Comparison of ENCODE assay signal across 1 cellular context in the genomic region with DNA sequence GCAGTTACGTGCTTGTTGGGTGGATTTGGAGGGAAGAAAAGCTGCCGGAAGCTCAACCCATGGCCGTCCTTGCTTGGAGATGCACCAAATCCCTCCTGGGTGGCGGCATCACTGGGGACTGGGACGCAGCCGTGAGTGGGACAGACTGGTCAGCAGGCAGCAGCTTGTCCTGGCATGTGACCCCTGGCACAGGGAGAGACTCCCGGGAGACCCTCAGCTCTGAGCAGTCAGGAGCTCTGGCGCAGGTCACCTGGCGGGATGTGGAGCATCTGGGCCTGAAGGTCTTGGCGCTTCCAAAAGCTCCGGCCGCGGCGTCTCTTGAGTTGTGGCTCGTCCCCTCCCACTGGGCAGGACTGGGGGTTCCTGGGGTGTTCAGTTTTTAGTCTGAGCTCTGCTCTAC.
TF ChIP-seq lines count a peak whose summit lies in the region.

No MANE protein-coding gene starts in this region.

TF ChIP-seq in GM23338, 12 proteins besides CTCF, POLR2A, EP300 and RAD21:
- TF ChIP-seq ZNF331 (CRISPR knock-in tag; IDR thresholded peaks at IDR 0.05; ENCODE audit: low read depth) (no peak), NANOG (IDR thresholded peaks at IDR 0.05; ENCODE audit: borderline replicate concordance) (no peak), STAT1 (IDR thresholded peaks at IDR 0.05; ENCODE audit: unreplicated experiment) (no peak), JUNB (IDR thresholded peaks at IDR 0.05; ENCODE audit: unreplicated experiment) (no peak), POLR2AphosphoS5 (IDR thresholded peaks at IDR 0.05; ENCODE audit: low read depth) (no peak), ZNF114 (CRISPR knock-in tag; IDR thresholded peaks at IDR 0.05) (no peak), EZH2phosphoT487 (IDR thresholded peaks at IDR 0.05; ENCODE audit: unreplicated experiment) (no peak), CREB1 (CRISPR knock-in tag; IDR thresholded peaks at IDR 0.05; ENCODE audit: low read depth) (no peak), EZH2 (IDR thresholded peaks at IDR 0.05; ENCODE audit: low read depth, unreplicated experiment) (no peak)
- TF ChIP-seq, protein P1, sequence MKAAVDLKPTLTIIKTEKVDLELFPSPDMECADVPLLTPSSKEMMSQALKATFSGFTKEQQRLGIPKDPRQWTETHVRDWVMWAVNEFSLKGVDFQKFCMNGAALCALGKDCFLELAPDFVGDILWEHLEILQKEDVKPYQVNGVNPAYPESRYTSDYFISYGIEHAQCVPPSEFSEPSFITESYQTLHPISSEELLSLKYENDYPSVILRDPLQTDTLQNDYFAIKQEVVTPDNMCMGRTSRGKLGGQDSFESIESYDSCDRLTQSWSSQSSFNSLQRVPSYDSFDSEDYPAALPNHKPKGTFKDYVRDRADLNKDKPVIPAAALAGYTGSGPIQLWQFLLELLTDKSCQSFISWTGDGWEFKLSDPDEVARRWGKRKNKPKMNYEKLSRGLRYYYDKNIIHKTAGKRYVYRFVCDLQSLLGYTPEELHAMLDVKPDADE (IDR thresholded peaks at IDR 0.05): no peak
- TF ChIP-seq, protein P2, sequence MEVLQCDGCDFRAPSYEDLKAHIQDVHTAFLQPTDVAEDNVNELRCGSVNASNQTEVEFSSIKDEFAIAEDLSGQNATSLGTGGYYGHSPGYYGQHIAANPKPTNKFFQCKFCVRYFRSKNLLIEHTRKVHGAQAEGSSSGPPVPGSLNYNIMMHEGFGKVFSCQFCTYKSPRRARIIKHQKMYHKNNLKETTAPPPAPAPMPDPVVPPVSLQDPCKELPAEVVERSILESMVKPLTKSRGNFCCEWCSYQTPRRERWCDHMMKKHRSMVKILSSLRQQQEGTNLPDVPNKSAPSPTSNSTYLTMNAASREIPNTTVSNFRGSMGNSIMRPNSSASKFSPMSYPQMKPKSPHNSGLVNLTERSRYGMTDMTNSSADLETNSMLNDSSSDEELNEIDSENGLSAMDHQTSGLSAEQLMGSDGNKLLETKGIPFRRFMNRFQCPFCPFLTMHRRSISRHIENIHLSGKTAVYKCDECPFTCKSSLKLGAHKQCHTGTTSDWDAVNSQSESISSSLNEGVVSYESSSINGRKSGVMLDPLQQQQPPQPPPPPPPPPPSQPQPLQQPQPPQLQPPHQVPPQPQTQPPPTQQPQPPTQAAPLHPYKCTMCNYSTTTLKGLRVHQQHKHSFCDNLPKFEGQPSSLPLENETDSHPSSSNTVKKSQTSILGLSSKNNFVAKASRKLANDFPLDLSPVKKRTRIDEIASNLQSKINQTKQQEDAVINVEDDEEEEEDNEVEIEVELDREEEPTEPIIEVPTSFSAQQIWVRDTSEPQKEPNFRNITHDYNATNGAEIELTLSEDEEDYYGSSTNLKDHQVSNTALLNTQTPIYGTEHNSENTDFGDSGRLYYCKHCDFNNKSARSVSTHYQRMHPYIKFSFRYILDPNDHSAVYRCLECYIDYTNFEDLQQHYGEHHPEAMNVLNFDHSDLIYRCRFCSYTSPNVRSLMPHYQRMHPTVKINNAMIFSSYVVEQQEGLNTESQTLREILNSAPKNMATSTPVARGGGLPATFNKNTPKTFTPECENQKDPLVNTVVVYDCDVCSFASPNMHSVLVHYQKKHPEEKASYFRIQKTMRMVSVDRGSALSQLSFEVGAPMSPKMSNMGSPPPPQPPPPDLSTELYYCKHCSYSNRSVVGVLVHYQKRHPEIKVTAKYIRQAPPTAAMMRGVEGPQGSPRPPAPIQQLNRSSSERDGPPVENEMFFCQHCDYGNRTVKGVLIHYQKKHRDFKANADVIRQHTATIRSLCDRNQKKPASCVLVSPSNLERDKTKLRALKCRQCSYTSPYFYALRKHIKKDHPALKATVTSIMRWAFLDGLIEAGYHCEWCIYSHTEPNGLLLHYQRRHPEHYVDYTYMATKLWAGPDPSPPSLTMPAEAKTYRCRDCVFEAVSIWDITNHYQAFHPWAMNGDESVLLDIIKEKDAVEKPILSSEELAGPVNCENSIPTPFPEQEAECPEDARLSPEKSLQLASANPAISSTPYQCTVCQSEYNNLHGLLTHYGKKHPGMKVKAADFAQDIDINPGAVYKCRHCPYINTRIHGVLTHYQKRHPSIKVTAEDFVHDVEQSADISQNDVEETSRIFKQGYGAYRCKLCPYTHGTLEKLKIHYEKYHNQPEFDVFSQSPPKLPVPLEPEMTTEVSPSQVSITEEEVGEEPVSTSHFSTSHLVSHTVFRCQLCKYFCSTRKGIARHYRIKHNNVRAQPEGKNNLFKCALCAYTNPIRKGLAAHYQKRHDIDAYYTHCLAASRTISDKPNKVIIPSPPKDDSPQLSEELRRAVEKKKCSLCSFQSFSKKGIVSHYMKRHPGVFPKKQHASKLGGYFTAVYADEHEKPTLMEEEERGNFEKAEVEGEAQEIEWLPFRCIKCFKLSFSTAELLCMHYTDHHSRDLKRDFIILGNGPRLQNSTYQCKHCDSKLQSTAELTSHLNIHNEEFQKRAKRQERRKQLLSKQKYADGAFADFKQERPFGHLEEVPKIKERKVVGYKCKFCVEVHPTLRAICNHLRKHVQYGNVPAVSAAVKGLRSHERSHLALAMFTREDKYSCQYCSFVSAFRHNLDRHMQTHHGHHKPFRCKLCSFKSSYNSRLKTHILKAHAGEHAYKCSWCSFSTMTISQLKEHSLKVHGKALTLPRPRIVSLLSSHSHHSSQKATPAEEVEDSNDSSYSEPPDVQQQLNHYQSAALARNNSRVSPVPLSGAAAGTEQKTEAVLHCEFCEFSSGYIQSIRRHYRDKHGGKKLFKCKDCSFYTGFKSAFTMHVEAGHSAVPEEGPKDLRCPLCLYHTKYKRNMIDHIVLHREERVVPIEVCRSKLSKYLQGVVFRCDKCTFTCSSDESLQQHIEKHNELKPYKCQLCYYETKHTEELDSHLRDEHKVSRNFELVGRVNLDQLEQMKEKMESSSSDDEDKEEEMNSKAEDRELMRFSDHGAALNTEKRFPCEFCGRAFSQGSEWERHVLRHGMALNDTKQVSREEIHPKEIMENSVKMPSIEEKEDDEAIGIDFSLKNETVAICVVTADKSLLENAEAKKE (CRISPR knock-in tag; IDR thresholded peaks at IDR 0.05): no peak
- TF ChIP-seq, protein P3, sequence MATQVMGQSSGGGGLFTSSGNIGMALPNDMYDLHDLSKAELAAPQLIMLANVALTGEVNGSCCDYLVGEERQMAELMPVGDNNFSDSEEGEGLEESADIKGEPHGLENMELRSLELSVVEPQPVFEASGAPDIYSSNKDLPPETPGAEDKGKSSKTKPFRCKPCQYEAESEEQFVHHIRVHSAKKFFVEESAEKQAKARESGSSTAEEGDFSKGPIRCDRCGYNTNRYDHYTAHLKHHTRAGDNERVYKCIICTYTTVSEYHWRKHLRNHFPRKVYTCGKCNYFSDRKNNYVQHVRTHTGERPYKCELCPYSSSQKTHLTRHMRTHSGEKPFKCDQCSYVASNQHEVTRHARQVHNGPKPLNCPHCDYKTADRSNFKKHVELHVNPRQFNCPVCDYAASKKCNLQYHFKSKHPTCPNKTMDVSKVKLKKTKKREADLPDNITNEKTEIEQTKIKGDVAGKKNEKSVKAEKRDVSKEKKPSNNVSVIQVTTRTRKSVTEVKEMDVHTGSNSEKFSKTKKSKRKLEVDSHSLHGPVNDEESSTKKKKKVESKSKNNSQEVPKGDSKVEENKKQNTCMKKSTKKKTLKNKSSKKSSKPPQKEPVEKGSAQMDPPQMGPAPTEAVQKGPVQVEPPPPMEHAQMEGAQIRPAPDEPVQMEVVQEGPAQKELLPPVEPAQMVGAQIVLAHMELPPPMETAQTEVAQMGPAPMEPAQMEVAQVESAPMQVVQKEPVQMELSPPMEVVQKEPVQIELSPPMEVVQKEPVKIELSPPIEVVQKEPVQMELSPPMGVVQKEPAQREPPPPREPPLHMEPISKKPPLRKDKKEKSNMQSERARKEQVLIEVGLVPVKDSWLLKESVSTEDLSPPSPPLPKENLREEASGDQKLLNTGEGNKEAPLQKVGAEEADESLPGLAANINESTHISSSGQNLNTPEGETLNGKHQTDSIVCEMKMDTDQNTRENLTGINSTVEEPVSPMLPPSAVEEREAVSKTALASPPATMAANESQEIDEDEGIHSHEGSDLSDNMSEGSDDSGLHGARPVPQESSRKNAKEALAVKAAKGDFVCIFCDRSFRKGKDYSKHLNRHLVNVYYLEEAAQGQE (IDR thresholded peaks at IDR 0.05; ENCODE audit: unreplicated experiment): no peak
